In genomic region chr2:80689106-80689505, GRCh38 we compare ENCODE assay signal across 28 cellular contexts.
"Had no signal": no experiment of that assay in that cellular context is flagged by ENCODE, and none has a peak within 500 bp of the region (broad histone marks: within the 10 kb centered on the region; RNA-seq: fewer than 3 reads in every experiment).

No MANE protein-coding gene starts in this region.

- H3K27me3 Mint-ChIP-seq: stimulated activated memory B cell treated with anti-CD40 and anti-IgM and Interleukin-4, amounts not matched to agents 10 μg/mL and 1 μg/mL and 100 μg/mL, for 72 hours; stimulated activated naive B cell treated with anti-CD40 and anti-IgM and Interleukin-4, amounts not matched to agents 10 μg/mL and 1 μg/mL and 100 μg/mL, for 72 hours; stimulated activated naive CD8-positive, alpha-beta T cell treated with anti-CD3 and anti-CD28 coated beads, Interleukin-15, amount 100 ng/mL, for 72 hours; stimulated activated naive CD8-positive, alpha-beta T cell treated with anti-CD3 and anti-CD28 coated beads, Interleukin-15, Interleukin-2, amounts not matched to agents 100 ng/mL and 50 ng/mL, for 24 hours; type B pancreatic cell had no signal

- H3K36me3 ChIP-seq: stomach, suprapubic skin, thoracic aorta, thyroid gland, tibial artery, tibial nerve, transverse colon, upper lobe of left lung, upper lobe of right lung, uterus, vagina had no signal

- H3K4me3 Mint-ChIP-seq: stimulated activated effector memory CD8-positive, alpha-beta T cell treated with anti-CD3 and anti-CD28 coated beads, Interleukin-12 subunit alpha, Interleukin-12 subunit beta, amount 100 ng/mL, for 72 hours; stimulated activated memory B cell treated with anti-CD40 and anti-IgM and Interleukin-4, amounts not matched to agents 10 μg/mL and 1 μg/mL and 100 μg/mL, for 72 hours; stimulated activated naive B cell treated with anti-CD40 and anti-IgM and Interleukin-4, amounts not matched to agents 10 μg/mL and 1 μg/mL and 100 μg/mL, for 72 hours; stimulated activated naive CD8-positive, alpha-beta T cell treated with anti-CD3 and anti-CD28 coated beads, Interleukin-15, amount 100 ng/mL, for 72 hours; stimulated activated naive CD8-positive, alpha-beta T cell treated with anti-CD3 and anti-CD28 coated beads, Interleukin-15, Interleukin-2, amounts not matched to agents 100 ng/mL and 50 ng/mL, for 24 hours; type B pancreatic cell had no signal

- H3K27me3 ChIP-seq: stomach, suprapubic skin, testis, thyroid gland, tibial artery, tibial nerve, transverse colon, upper lobe of left lung, upper lobe of right lung, uterus, vagina had no signal

- H3K27ac ChIP-seq: stomach, suprapubic skin, testis, thoracic aorta, thyroid gland, tibial artery, tibial nerve, transverse colon, upper lobe of left lung, upper lobe of right lung, uterus, vagina had no signal

- H3K9me3 ChIP-seq: stomach, testis, thoracic aorta, thyroid gland, tibial artery, tibial nerve, transverse colon, upper lobe of left lung, upper lobe of right lung, uterus, vagina had no signal

- ATAC-seq: stimulated activated effector memory CD8-positive, alpha-beta T cell treated with anti-CD3 and anti-CD28 coated beads, Interleukin-12 subunit alpha, Interleukin-12 subunit beta, amount 100 ng/mL, for 72 hours; stimulated activated memory B cell treated with anti-CD40 and anti-IgM and Interleukin-4, amounts not matched to agents 10 μg/mL and 1 μg/mL and 100 μg/mL, for 72 hours; stimulated activated naive B cell treated with anti-CD40 and anti-IgM and Interleukin-4, amounts not matched to agents 10 μg/mL and 1 μg/mL and 100 μg/mL, for 72 hours; stimulated activated naive CD8-positive, alpha-beta T cell treated with anti-CD3 and anti-CD28 coated beads, Interleukin-15, amount 100 ng/mL, for 72 hours; stimulated activated naive CD8-positive, alpha-beta T cell treated with anti-CD3 and anti-CD28 coated beads, Interleukin-15, Interleukin-2, amounts not matched to agents 100 U/mL and 50 U/mL, for 24 hours; upper lobe of right lung had no signal

- H3K4me1 ChIP-seq: stomach, suprapubic skin, testis, thyroid gland, tibial artery, tibial nerve, transverse colon, upper lobe of left lung, upper lobe of right lung, uterus, vagina had no signal

- H3K4me3 ChIP-seq: stomach, suprapubic skin, testis, thoracic aorta, thyroid gland, tibial artery, tibial nerve, transverse colon, upper lobe of left lung, upper lobe of right lung, uterus, vagina had no signal

- H3K36me3 Mint-ChIP-seq: stimulated activated effector memory CD8-positive, alpha-beta T cell treated with anti-CD3 and anti-CD28 coated beads, Interleukin-12 subunit alpha, Interleukin-12 subunit beta, amount 100 ng/mL, for 72 hours; stimulated activated memory B cell treated with anti-CD40 and anti-IgM and Interleukin-4, amounts not matched to agents 10 μg/mL and 1 μg/mL and 100 μg/mL, for 72 hours; stimulated activated naive B cell treated with anti-CD40 and anti-IgM and Interleukin-4, amounts not matched to agents 10 μg/mL and 1 μg/mL and 100 μg/mL, for 72 hours; type B pancreatic cell had no signal

- H3K4me1 Mint-ChIP-seq: stimulated activated effector memory CD8-positive, alpha-beta T cell treated with anti-CD3 and anti-CD28 coated beads, Interleukin-12 subunit alpha, Interleukin-12 subunit beta, amount 100 ng/mL, for 72 hours; stimulated activated memory B cell treated with anti-CD40 and anti-IgM and Interleukin-4, amounts not matched to agents 10 μg/mL and 1 μg/mL and 100 μg/mL, for 72 hours; stimulated activated naive B cell treated with anti-CD40 and anti-IgM and Interleukin-4, amounts not matched to agents 10 μg/mL and 1 μg/mL and 100 μg/mL, for 72 hours; stimulated activated naive CD8-positive, alpha-beta T cell treated with anti-CD3 and anti-CD28 coated beads, Interleukin-15, amount 100 ng/mL, for 72 hours had no signal

- H3K27ac Mint-ChIP-seq: stimulated activated effector memory CD8-positive, alpha-beta T cell treated with anti-CD3 and anti-CD28 coated beads, Interleukin-12 subunit alpha, Interleukin-12 subunit beta, amount 100 ng/mL, for 72 hours; stimulated activated memory B cell treated with anti-CD40 and anti-IgM and Interleukin-4, amounts not matched to agents 10 μg/mL and 1 μg/mL and 100 μg/mL, for 72 hours; stimulated activated naive B cell treated with anti-CD40 and anti-IgM and Interleukin-4, amounts not matched to agents 10 μg/mL and 1 μg/mL and 100 μg/mL, for 72 hours; stimulated activated naive CD8-positive, alpha-beta T cell treated with anti-CD3 and anti-CD28 coated beads, Interleukin-15, amount 100 ng/mL, for 72 hours; stimulated activated naive CD8-positive, alpha-beta T cell treated with anti-CD3 and anti-CD28 coated beads, Interleukin-15, Interleukin-2, amounts not matched to agents 100 ng/mL and 50 ng/mL, for 24 hours; type B pancreatic cell had no signal

- DNase-seq: stimulated activated CD4-positive, alpha-beta T cell treated with anti-CD3 and anti-CD28 coated beads, Interleukin-2, amount 100 ng/mL, for 48 hours; stimulated activated CD4-positive, alpha-beta T cell treated with anti-CD3 and anti-CD28 coated beads, Interleukin-4, amount 100 ng/mL, for 1 hour; stimulated activated CD4-positive, alpha-beta T cell treated with anti-CD3 and anti-CD28 coated beads, Interleukin-4, amount 100 ng/mL, for 24 hours; stimulated activated CD4-positive, alpha-beta T cell treated with anti-CD3 and anti-CD28 coated beads, Interleukin-4, amount 100 ng/mL, for 4 hours; stimulated activated CD8-positive, alpha-beta memory T cell treated with anti-CD3 and anti-CD28 coated beads, Interleukin-4, amount 100 ng/mL, for 48 hours; stimulated activated naive B cell treated with anti-CD40 and anti-IgM and Interleukin-4, amounts not matched to agents 10 μg/mL and 1 μg/mL and 100 μg/mL, for 72 hours; stimulated activated naive CD4-positive, alpha-beta T cell; stimulated activated naive CD4-positive, alpha-beta T cell treated with Interleukin-2 at 50 U/mL for 16 hours; stimulated activated naive CD8-positive, alpha-beta T cell treated with anti-CD3 and anti-CD28 coated beads, Interleukin-15, amount 100 ng/mL, for 72 hours; stimulated activated naive CD8-positive, alpha-beta T cell treated with anti-CD3 and anti-CD28 coated beads, Interleukin-15, Interleukin-2, amounts not matched to agents 100 U/mL and 50 U/mL, for 24 hours; stomach; substantia nigra; testis; thyroid gland; tibial artery; transverse colon; trophoblast cell; upper lobe of left lung; upper lobe of right lung; uterus had no signal
